11 cellular contexts compared by ENCODE assay signal in genomic region chr9:112809351-112809848, GRCh38. TPM values are rescaled to one million over a fixed set of nuclear protein-coding genes. Genes with fewer than 3 reads are reported as not detected.
DNase-seq lines count a peak whose midpoint lies in the region; ATAC-seq, FAIRE-seq and TF ChIP-seq lines count a peak whose summit lies in the region.
"Had no signal": no experiment of that assay in that cellular context is flagged by ENCODE, and none has a peak within 500 bp of the region (broad histone marks: within the 10 kb centered on the region; RNA-seq: fewer than 3 reads in every experiment).

No MANE protein-coding gene starts in this region.

- ATAC-seq in GM18867 (IDR thresholded peaks at IDR 0.05; ENCODE audit: unreplicated experiment) (peak; percentile 97), GM21825 (IDR thresholded peaks at IDR 0.05; ENCODE audit: unreplicated experiment) (peak; percentile 98), HG03565 (IDR thresholded peaks at IDR 0.05; ENCODE audit: unreplicated experiment) (peak; percentile 99), mucosa of descending colon (peak; percentile 61)

- DNase-seq in mucosa of descending colon (no peak), frontal cortex (ENCODE audit: low spot score in 2 of 2) (no peak), OCI-M2 (lab: John Stamatoyannopoulos, UW; ENCODE audit: unreplicated experiment) (no peak), NCI-H82 (lab: John Stamatoyannopoulos, UW) (no peak)
- no peak for DNase-seq in activated CD4-positive, alpha-beta T cell treated with anti-CD3 and anti-CD28 coated beads, Interleukin-2, amount 10 ng/mL, durations not matched to agents 24 days and 14 days
- DNase-seq: activated CD4-positive, alpha-beta T cell treated with anti-CD3 and anti-CD28 coated beads, Interleukin-2, amount 50 U/mL, for 48 hours; NCI-H1694 had no signal

- no peaks in the 10 kb centered on the region for H3K9me3 ChIP-seq in mucosa of descending colon

- no peaks in the 10 kb centered on the region for H3K36me3 ChIP-seq in mucosa of descending colon (ENCODE audit: low read depth)

- H3K4me1 ChIP-seq in mucosa of descending colon (ENCODE audit: low read depth): no peaks in the 10 kb centered on the region

- H3K9me3 Mint-ChIP-seq in activated CD4-positive, alpha-beta T cell treated with anti-CD3 and anti-CD28 coated beads, Interleukin-2, amount 10 ng/mL, durations not matched to agents 24 days and 14 days: no peaks in the 10 kb centered on the region

- H3K27ac Mint-ChIP-seq in activated CD4-positive, alpha-beta T cell treated with anti-CD3 and anti-CD28 coated beads, Interleukin-2, amount 10 ng/mL, durations not matched to agents 24 days and 14 days: no peak overlapping the region

- H3K4me3 Mint-ChIP-seq in activated CD4-positive, alpha-beta T cell treated with anti-CD3 and anti-CD28 coated beads, Interleukin-2, amount 10 ng/mL, durations not matched to agents 24 days and 14 days: no peak overlapping the region

- no peaks in the 10 kb centered on the region for H3K27me3 Mint-ChIP-seq in activated CD4-positive, alpha-beta T cell treated with anti-CD3 and anti-CD28 coated beads, Interleukin-2, amount 10 ng/mL, durations not matched to agents 24 days and 14 days

- intact Hi-C loops in mucosa of descending colon (cut with DNase I, micrococcal nuclease): no loop called here
- intact Hi-C loops in activated CD4-positive, alpha-beta T cell treated with anti-CD3 and anti-CD28 coated beads, Interleukin-2, amount 10 ng/mL, durations not matched to agents 24 days and 14 days (cut with micrococcal nuclease): no loop called here

- no peak for FAIRE-seq in frontal cortex (lab: Jason Lieb, UNC)

- TF ChIP-seq CTCF in mucosa of descending colon (IDR thresholded peaks at IDR 0.05): no peak

- H3K4me3 ChIP-seq in mucosa of descending colon: no peak overlapping the region
- H3K4me3 ChIP-seq: smooth muscle cell had no signal

- H3K4me1 Mint-ChIP-seq in activated CD4-positive, alpha-beta T cell treated with anti-CD3 and anti-CD28 coated beads, Interleukin-2, amount 10 ng/mL, durations not matched to agents 24 days and 14 days: no peaks in the 10 kb centered on the region

- H3K36me3 Mint-ChIP-seq in activated CD4-positive, alpha-beta T cell treated with anti-CD3 and anti-CD28 coated beads, Interleukin-2, amount 10 ng/mL, durations not matched to agents 24 days and 14 days (ENCODE audit: low read depth): peaks cover 3% of the 10 kb centered on the region

RNA-seq across cellular contexts. Expression of gene SNX30, which starts 58.8 kb away (rescaled TPM):
- 10 to 100 TPM; 19.0 to 38.6 (median 34.8) TPM for total RNA-seq in mucosa of descending colon
- total RNA-seq in frontal cortex: 20.8 TPM
- total RNA-seq in activated CD4-positive, alpha-beta T cell treated with anti-CD3 and anti-CD28 coated beads, Interleukin-2, amount 10 ng/mL, durations not matched to agents 24 days and 14 days: 2.6 and 2.9 TPM in 2 replicates
